ENCODE assay signal across 27 cellular contexts in the genomic region with DNA sequence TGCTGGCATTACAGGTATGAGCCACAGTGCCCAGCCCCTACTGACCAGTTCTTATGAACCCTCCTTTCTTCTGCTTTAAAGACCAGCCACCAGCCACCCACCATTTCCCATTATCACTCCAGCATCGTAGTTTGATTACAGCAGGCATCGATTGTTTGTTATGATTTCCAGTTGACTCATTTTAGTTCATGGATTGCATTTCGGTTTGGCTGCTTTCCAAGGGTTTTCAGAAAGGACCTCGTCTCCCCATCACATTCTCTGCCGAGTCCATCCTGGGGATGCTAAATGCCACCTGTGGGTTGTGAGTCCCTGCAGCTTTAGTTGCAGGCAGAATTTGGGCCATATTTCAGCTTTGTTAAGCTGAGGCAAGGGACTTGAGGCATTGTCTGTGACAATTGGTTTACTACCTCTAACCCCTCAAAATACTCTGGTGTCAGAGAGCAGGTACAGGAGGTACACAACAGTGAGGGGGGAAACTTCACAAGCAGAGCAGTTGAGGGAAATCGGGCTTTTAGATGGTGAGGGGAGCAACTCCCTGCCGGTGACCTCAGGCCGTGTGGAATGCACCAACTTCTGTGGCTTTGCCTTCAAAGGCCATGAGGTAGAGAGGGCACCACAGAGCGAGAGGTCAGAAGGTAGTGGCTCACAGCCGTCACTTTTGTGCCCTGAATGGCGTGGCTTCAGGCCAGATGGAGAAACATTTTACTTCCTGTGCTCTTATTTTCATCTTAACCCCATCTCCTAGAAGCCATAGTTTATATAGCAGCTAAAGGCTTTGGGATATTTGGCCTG.
A peak's percentile ranks its signal among the peaks of the same experiment; 100 is the strongest.
DNase-seq lines count a peak whose midpoint lies in the region; ATAC-seq lines count a peak whose summit lies in the region.
"Had no signal": no experiment of that assay in that cellular context is flagged by ENCODE, and none has a peak within 500 bp of the region (broad histone marks: within the 10 kb centered on the region; RNA-seq: fewer than 3 reads in every experiment).

No MANE protein-coding gene starts in this region.

- no peak overlapping the region for H3K27ac Mint-ChIP-seq in activated T-cell treated with anti-CD3 and anti-CD28 coated beads, Interleukin-2, amount 50 U/mL, for 24 hours
- H3K27ac Mint-ChIP-seq: activated CD4-positive, alpha-beta memory T cell treated with anti-CD3 and anti-CD28 coated beads for 36 hours had no signal

- ATAC-seq in Right ventricle myocardium inferior: no peak
- ATAC-seq: A549, left lung, SK-N-SH treated with all-trans-retinoic acid at 6 μM for 48 hours, upper lobe of right lung had no signal

- H3K36me3 Mint-ChIP-seq in activated T-cell treated with anti-CD3 and anti-CD28 coated beads, Interleukin-2, amount 50 U/mL, for 24 hours (ENCODE audit: low read depth): peaks cover 22% of the 10 kb centered on the region
- H3K36me3 Mint-ChIP-seq: activated CD4-positive, alpha-beta memory T cell treated with anti-CD3 and anti-CD28 coated beads for 36 hours had no signal

- H3K9me3 Mint-ChIP-seq in activated T-cell treated with anti-CD3 and anti-CD28 coated beads, Interleukin-2, amount 50 U/mL, for 24 hours: no peaks in the 10 kb centered on the region
- H3K9me3 Mint-ChIP-seq: activated CD4-positive, alpha-beta memory T cell treated with anti-CD3 and anti-CD28 coated beads for 36 hours; memory B cell had no signal

- H3K4me3 Mint-ChIP-seq in activated T-cell treated with anti-CD3 and anti-CD28 coated beads, Interleukin-2, amount 50 U/mL, for 24 hours: no peak overlapping the region
- H3K4me3 Mint-ChIP-seq: activated CD4-positive, alpha-beta memory T cell treated with anti-CD3 and anti-CD28 coated beads for 36 hours; CD4-positive, CD25-positive, alpha-beta regulatory T cell; memory B cell had no signal

- intact Hi-C loops in Right ventricle myocardium inferior (cut with DNase I): no loop called here

- DNase-seq in NCI-H748 (lab: John Stamatoyannopoulos, UW; ENCODE audit: unreplicated experiment) (peak; percentile 4), NCI-H748 treated with DMSO at 0.1 percent for 48 hours (lab: John Stamatoyannopoulos, UW) (no peak), NCI-H69 (lab: John Stamatoyannopoulos, UW) (peak; percentile 5), fibroblast of peridontal ligament (ENCODE audit: extremely low read depth) (peak; percentile 8), Right ventricle myocardium inferior (ENCODE audit: missing footprints) (no peak), DMS 273 treated with DMSO at 0.1 percent for 48 hours (lab: John Stamatoyannopoulos, UW) (no peak), T-helper 2 cell (no peak)
- no peak for DNase-seq in activated T-cell treated with anti-CD3 and anti-CD28 coated beads, Interleukin-2, amount 50 U/mL, for 24 hours
- DNase-seq: activated CD4-positive, alpha-beta memory T cell treated with anti-CD3 and anti-CD28 coated beads for 36 hours; activated CD4-positive, alpha-beta T cell treated with anti-CD3 and anti-CD28 coated beads for 1 hour; activated naive CD4-positive, alpha-beta T cell treated with Interleukin-2 at 50 U/mL for 16 hours; adrenal gland; AML-193; CD4-positive, CD25-positive, alpha-beta regulatory T cell; DND-41; GOT3; left lung; NCI-H1417 treated with DMSO at 0.1 percent for 48 hours; NCI-H2081 treated with DMSO at 0.1 percent for 48 hours; NCI-H524; posterior cingulate gyrus; Right ventricle myocardium superior; stimulated activated naive CD4-positive, alpha-beta T cell treated with Interleukin-2 at 50 U/mL for 16 hours; upper lobe of right lung had no signal

- no peaks in the 10 kb centered on the region for H3K4me1 Mint-ChIP-seq in activated T-cell treated with anti-CD3 and anti-CD28 coated beads, Interleukin-2, amount 50 U/mL, for 24 hours (ENCODE audit: low read depth)

- no peaks in the 10 kb centered on the region for H3K27me3 Mint-ChIP-seq in activated T-cell treated with anti-CD3 and anti-CD28 coated beads, Interleukin-2, amount 50 U/mL, for 24 hours
- H3K27me3 Mint-ChIP-seq: activated CD4-positive, alpha-beta memory T cell treated with anti-CD3 and anti-CD28 coated beads for 36 hours; CD4-positive, CD25-positive, alpha-beta regulatory T cell; memory B cell had no signal

Comparison
In these comparisons a context has a peak if more than half of its experiments do, and no peak if none do; other contexts are left out.
1. DNase-seq: peak in NCI-H748 (single experiment), NCI-H69 (single experiment) and fibroblast of peridontal ligament (single experiment); none in NCI-H748 treated with DMSO at 0.1 percent for 48 hours (single experiment), Right ventricle myocardium inferior (single experiment), DMS 273 treated with DMSO at 0.1 percent for 48 hours (single experiment), activated T-cell treated with anti-CD3 and anti-CD28 coated beads, Interleukin-2, amount 50 U/mL, for 24 hours (single experiment) and T-helper 2 cell (0 of 5).